Comparison of ENCODE assay signal across 21 cellular contexts in the genomic region with DNA sequence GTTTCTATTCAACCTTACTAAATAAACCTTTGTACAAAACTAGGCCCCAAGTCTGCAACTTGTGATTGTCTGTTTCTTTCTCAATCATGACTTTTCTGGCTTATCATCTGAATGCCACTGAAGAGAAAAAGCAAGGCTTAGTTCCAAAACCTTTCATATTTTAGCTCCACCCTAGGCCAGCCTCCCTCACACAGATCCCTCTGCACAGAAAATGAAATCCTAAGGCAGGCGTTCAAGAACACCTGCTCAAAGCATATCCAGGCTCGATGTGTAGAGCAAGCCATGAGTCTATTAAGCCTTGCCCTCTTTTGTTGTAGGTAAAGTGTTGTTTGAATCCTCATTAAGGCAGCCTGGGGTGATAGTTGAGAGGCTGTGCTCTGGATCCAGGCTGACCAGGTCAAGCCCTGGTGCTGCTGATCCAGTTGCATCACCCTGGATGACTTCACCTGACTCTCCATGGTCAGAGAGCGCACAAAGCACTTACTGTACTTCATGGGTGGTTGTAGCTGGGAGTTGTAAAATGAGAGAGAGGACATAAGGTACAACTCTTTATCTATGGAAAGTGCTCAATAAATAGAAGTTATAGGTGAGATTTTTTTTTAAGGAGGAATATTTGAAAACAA. TPM values are rescaled to one million over a fixed set of nuclear protein-coding genes. Genes with fewer than 3 reads are reported as not detected.
"Had no signal": no experiment of that assay in that cellular context is flagged by ENCODE, and none has a peak within 500 bp of the region (broad histone marks: within the 10 kb centered on the region; RNA-seq: fewer than 3 reads in every experiment).

No MANE protein-coding gene starts in this region.

- DNase-seq: activated CD4-positive, alpha-beta memory T cell treated with anti-CD3 and anti-CD28 coated beads for 36 hours; activated CD4-positive, alpha-beta T cell treated with anti-CD3 and anti-CD28 coated beads for 1 hour; activated CD8-positive, alpha-beta memory T cell treated with anti-CD3 and anti-CD28 coated beads, Interleukin-2, amount 10 ng/mL, durations not matched to agents 7 days and 5 days; activated naive CD4-positive, alpha-beta T cell treated with anti-CD3 and anti-CD28 coated beads, Interleukin-2, amount 10 ng/mL, durations not matched to agents 7 days and 5 days; activated T-cell treated with anti-CD3 and anti-CD28 coated beads, Interleukin-2, amount 50 U/mL, for 24 hours; endodermal cell; erythroblast; heart right ventricle; left lung; naive thymus-derived CD8-positive, alpha-beta T cell; stimulated activated CD4-positive, alpha-beta T cell treated with anti-CD3 and anti-CD28 coated beads, Interleukin-15, amount 100 ng/mL, for 24 hours; stimulated activated CD4-positive, alpha-beta T cell treated with anti-CD3 and anti-CD28 coated beads, Interleukin-4, amount 100 ng/mL, for 1 hour; stimulated activated naive CD4-positive, alpha-beta T cell; substantia nigra had no signal

- ATAC-seq: activated CD8-positive, alpha-beta memory T cell treated with anti-CD3 and anti-CD28 coated beads, Interleukin-2, amount 10 ng/mL, durations not matched to agents 7 days and 5 days; gastroesophageal sphincter; left lung; naive thymus-derived CD8-positive, alpha-beta T cell had no signal

RNA-seq across cellular contexts. Expression of gene FYB2, which starts 39.0 kb away (rescaled TPM):
- total RNA-seq: activated CD4-positive, alpha-beta memory T cell treated with anti-CD3 and anti-CD28 coated beads for 36 hours; activated CD8-positive, alpha-beta memory T cell treated with anti-CD3 and anti-CD28 coated beads, Interleukin-2, amount 10 ng/mL, durations not matched to agents 7 days and 5 days; ascending aorta; bronchial epithelial cell; dermis microvascular lymphatic vessel endothelial cell; mucosa of gallbladder; naive thymus-derived CD8-positive, alpha-beta T cell; T-helper 1 cell treated with Interleukin-12 subunit alpha and Interleukin-12 subunit beta and Interleukin-4 antibody, amounts not matched to agents 30 ng/mL and 1 ng/mL, for 36 hours; tibial nerve had no signal
